2 cellular contexts compared by ENCODE assay signal in genomic region chr7:5443678-5444077, GRCh38.
TF ChIP-seq lines count a peak whose summit lies in the region.

No MANE protein-coding gene starts in this region.

TF ChIP-seq in HepG2, 621 proteins besides CTCF, POLR2A, EP300 and RAD21:
- no peak for TF ChIP-seq ZBTB49 (CRISPR knock-in tag; IDR thresholded peaks at IDR 0.05; ENCODE audit: borderline replicate concordance)
- TF ChIP-seq YEATS4 (CRISPR knock-in tag; IDR thresholded peaks at IDR 0.05; ENCODE audit: borderline replicate concordance): no peak
- peak; percentile 89 for TF ChIP-seq ZBTB33 (CRISPR knock-in tag; IDR thresholded peaks at IDR 0.05)
- TF ChIP-seq JUND (CRISPR knock-in tag; IDR thresholded peaks at IDR 0.05): no peak
- TF ChIP-seq HDAC6 (IDR thresholded peaks at IDR 0.05; ENCODE audit: low read depth, low read length): no peak
- peak; percentile 32 for TF ChIP-seq AGO1 (IDR thresholded peaks at IDR 0.05; ENCODE audit: low read depth, low read length, poor library complexity, severe bottlenecking)
- TF ChIP-seq ZNF30 (CRISPR knock-in tag; IDR thresholded peaks at IDR 0.05): no peak
- TF ChIP-seq RELA (CRISPR knock-in tag; IDR thresholded peaks at IDR 0.05): no peak
- TF ChIP-seq CHCHD3 (CRISPR knock-in tag; IDR thresholded peaks at IDR 0.05): no peak
- TF ChIP-seq KAT2B (IDR thresholded peaks at IDR 0.05; ENCODE audit: borderline replicate concordance, low read depth, low read length): no peak
- no peak for TF ChIP-seq ZNF251 (CRISPR knock-in tag; IDR thresholded peaks at IDR 0.05)
- TF ChIP-seq HNRNPH1 (optimal IDR thresholded peaks at IDR 0.05; ENCODE audit: low read depth, low read length): no peak

TF ChIP-seq in K562, 482 proteins besides CTCF, POLR2A, EP300 and RAD21:
- no peak for TF ChIP-seq THRB (CRISPR knock-in tag; conservative IDR thresholded peaks at IDR 0.05)
- no peak for TF ChIP-seq PRMT5 (CRISPR knock-in tag; IDR thresholded peaks at IDR 0.05)
- TF ChIP-seq ZNF75A (CRISPR knock-in tag; IDR thresholded peaks at IDR 0.05): no peak
- TF ChIP-seq HDAC3 (IDR thresholded peaks at IDR 0.05; ENCODE audit: borderline replicate concordance, partially characterized antibody): no peak
- peak; percentile 96 for TF ChIP-seq ZBTB33 (CRISPR knock-in tag; IDR thresholded peaks at IDR 0.05)
- TF ChIP-seq ZNF764 (CRISPR knock-in tag; IDR thresholded peaks at IDR 0.05; ENCODE audit: low read depth): no peak
- no peak for TF ChIP-seq MNT (conservative IDR thresholded peaks at IDR 0.05)
